ENCODE assay signal across 8 cellular contexts in the genomic region with DNA sequence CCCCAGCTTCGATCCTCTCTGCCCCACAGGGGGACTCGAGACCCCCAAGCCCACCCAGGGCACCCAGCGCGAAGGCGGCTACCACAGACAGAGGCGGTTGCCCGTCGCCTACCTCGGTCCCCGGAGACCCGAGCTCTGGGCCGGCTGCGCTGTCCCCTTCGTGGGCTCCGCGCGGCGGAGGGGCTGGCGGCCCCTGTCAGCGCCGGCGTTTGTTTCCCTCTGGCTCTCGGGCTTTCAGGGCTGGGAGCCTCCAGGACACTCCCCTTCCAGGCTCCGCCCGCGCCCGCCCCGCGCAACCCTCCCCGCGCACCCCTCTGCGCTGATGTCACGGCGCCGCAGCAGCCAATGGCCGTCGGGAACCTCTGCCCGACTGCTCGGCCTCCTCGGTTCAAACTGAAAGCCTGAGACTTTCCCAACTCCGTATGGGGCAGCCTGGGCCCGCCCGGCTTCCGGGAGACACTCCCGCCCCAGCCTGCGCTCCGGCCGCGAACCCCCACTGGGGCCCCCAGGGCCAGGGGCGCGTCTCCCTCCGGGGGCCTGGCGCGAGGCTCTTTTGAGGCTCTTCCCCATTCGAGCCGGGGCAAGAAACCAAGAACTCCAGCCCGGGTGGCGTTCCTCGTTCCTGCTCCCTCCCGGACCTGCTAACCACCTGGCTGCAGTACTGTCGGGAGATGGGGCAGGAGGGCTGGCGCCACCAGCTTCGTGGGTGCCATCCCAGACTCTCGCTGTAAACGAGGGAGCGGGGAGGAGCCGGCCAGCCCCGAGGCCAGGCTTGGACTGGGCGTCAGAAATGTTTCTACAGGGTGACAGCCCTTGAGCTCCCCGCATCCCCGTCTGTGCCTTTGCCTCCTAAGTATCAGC. TPM values are rescaled to one million over a fixed set of nuclear protein-coding genes. Genes with fewer than 3 reads are reported as not detected.
DNase-seq lines count a peak whose midpoint lies in the region; ATAC-seq and TF ChIP-seq lines count a peak whose summit lies in the region.

A gene with protein sequence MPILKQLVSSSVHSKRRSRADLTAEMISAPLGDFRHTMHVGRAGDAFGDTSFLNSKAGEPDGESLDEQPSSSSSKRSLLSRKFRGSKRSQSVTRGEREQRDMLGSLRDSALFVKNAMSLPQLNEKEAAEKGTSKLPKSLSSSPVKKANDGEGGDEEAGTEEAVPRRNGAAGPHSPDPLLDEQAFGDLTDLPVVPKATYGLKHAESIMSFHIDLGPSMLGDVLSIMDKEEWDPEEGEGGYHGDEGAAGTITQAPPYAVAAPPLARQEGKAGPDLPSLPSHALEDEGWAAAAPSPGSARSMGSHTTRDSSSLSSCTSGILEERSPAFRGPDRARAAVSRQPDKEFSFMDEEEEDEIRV (minus strand): TSS at position 221 of the 861 bp plus-strand sequence. CDS start 25,501 bp downstream, outside the sequence.

- ATAC-seq in GM19328 (IDR thresholded peaks at IDR 0.05; ENCODE audit: unreplicated experiment) (peak; percentile 92), HG03460 (IDR thresholded peaks at IDR 0.05; ENCODE audit: unreplicated experiment) (peak; percentile 88), lower lobe of right lung (peak; percentile 90 to 94)

- DNase-seq in C1 segment of cervical spinal cord (lab: John Stamatoyannopoulos, UW) (peak; percentile 69 to 95 (median 90)), NCI-H774 (lab: John Stamatoyannopoulos, UW) (peak; percentile 94), lower lobe of right lung (peak; percentile 96)
- DNase-seq in activated CD8-positive, alpha-beta memory T cell treated with anti-CD3 and anti-CD28 coated beads for 24 hours, result peak; percentile 91
- peak; percentile 76 for DNase-seq in effector CD4-positive, alpha-beta T cell
- DNase-seq in stimulated activated CD4-positive, alpha-beta T cell treated with anti-CD3 and anti-CD28 coated beads, TNF-alpha, amount 100 ng/mL, for 1 hour (ENCODE audit: low read depth in 3 of 3, low spot score in 1 of 3), result peak; percentile 61 to 75 (median 69)

- peak within 1 kb of the TSS; percentile 99 for H3K27ac ChIP-seq in lower lobe of right lung

- TF ChIP-seq CTCF in lower lobe of right lung (IDR thresholded peaks at IDR 0.05), result peak; percentile 9

- H3K27me3 ChIP-seq in lower lobe of right lung (ENCODE audit: low read depth), result no peaks in the 10 kb centered on the region

- intact Hi-C loops in lower lobe of right lung (cut with DNase I), result no loop called here

- H3K4me3 ChIP-seq in lower lobe of right lung, result peak within 1 kb of the TSS; percentile 100

- H3K4me1 ChIP-seq in lower lobe of right lung, result peaks cover 41% of the 10 kb centered on the region

- no peaks in the 10 kb centered on the region for H3K9me3 ChIP-seq in lower lobe of right lung

- H3K36me3 ChIP-seq in lower lobe of right lung, result no peaks in the 10 kb centered on the region

RNA-seq across cellular contexts. Expression of the gene that starts here (rescaled TPM):
- total RNA-seq in lower lobe of right lung, result 44.6 TPM

Comparison
In these comparisons a context has a peak if more than half of its experiments do, and no peak if none do; other contexts are left out.
1. Peak in every context shown above with its lines: DNase-seq, ATAC-seq, H3K4me3 ChIP-seq and H3K27ac ChIP-seq.